Comparison of ENCODE assay signal across 9 cellular contexts in genomic region chr2:216371756-216372702, GRCh38. TPM values are rescaled to one million over a fixed set of nuclear protein-coding genes. Genes with fewer than 3 reads are reported as not detected.
A peak's percentile ranks its signal among the peaks of the same experiment; 100 is the strongest.
DNase-seq lines count a peak whose midpoint lies in the region; ATAC-seq, FAIRE-seq and TF ChIP-seq lines count a peak whose summit lies in the region.
"Had no signal": no experiment of that assay in that cellular context is flagged by ENCODE, and none has a peak within 500 bp of the region (broad histone marks: within the 10 kb centered on the region; RNA-seq: fewer than 3 reads in every experiment).

Gene MARCHF4 (minus strand): TSS chr2:216372483. CDS start chr2:216370260, 2,223 bp downstream.

- H3K27ac ChIP-seq in cingulate gyrus (ENCODE audit: low read depth, low read length) (peak within 1 kb of the TSS; percentile 29), kidney (ENCODE audit: low read depth in 2 of 2, low read length in 2 of 2) (no peak within 1 kb of the TSS)

- H3K4me1 ChIP-seq in kidney (ENCODE audit: control insufficient read depth in 1 of 2, insufficient read depth in 1 of 2, low read depth in 1 of 2, low read length in 2 of 2) = peaks cover 0 to 3% of the 10 kb centered on the region in 2 donors

- H3K9me3 ChIP-seq in kidney (ENCODE audit: control insufficient read depth in 1 of 2, low read length in 2 of 2) = peaks cover 0 to 2% of the 10 kb centered on the region in 2 donors

- no peak within 1 kb of the TSS for H3K9ac ChIP-seq in kidney (ENCODE audit: low read length in 2 of 2)

- no peak for FAIRE-seq in GM12891 (lab: Jason Lieb, UNC)
- FAIRE-seq in kidney (lab: Jason Lieb, UNC) = no peak
- FAIRE-seq: colon had no signal

- no peak for ATAC-seq in GM21529 (IDR thresholded peaks at IDR 0.05; ENCODE audit: unreplicated experiment)
- ATAC-seq in GM18861 (IDR thresholded peaks at IDR 0.05; ENCODE audit: unreplicated experiment) = no peak

- TF ChIP-seq CTCF in kidney (IDR thresholded peaks at IDR 0.05; ENCODE audit: borderline replicate concordance, extremely low read depth, insufficient read depth) = no peak

- intact Hi-C loops in kidney (cut with DNase I) = no loop called here

- DNase-seq in GM12891 (ENCODE audit: insufficient read length, low spot score) (peak; percentile 48), NCI-H2107 treated with DMSO at 0.1 percent for 48 hours (lab: John Stamatoyannopoulos, UW; ENCODE audit: unreplicated experiment) (peak; percentile 45), kidney (peak; percentile 92)
- DNase-seq in activated CD4-positive, alpha-beta T cell treated with anti-CD3 and anti-CD28 coated beads, Interleukin-2, amount 50 U/mL, for 1 hour = peak; percentile 65
- peak; percentile 23 to 62 for DNase-seq in stimulated activated CD4-positive, alpha-beta T cell treated with anti-CD3 and anti-CD28 coated beads, Interleukin-15, amount 100 ng/mL, for 1 hour (ENCODE audit: low read depth in 1 of 2, low spot score in 1 of 2)

- TF ChIP-seq POLR2A in GM12891 (IDR thresholded peaks at IDR 0.05; ENCODE audit: low read depth, low read length) = no peak

- H3K36me3 ChIP-seq in kidney (ENCODE audit: control insufficient read depth in 1 of 2, insufficient read depth in 2 of 2, low read length in 2 of 2) = no peaks in the 10 kb centered on the region

- peak within 1 kb of the TSS; percentile 13 to 19 for H3K4me3 ChIP-seq in kidney (ENCODE audit: low read length in 2 of 2)

TF ChIP-seq in GM12891, 5 proteins besides CTCF, POLR2A, EP300 and RAD21:
- TF ChIP-seq POLR2AphosphoS5 (IDR thresholded peaks at IDR 0.05; ENCODE audit: low read depth, low read length) = no peak
- TF ChIP-seq PAX5 (IDR thresholded peaks at IDR 0.05; ENCODE audit: insufficient read depth, low read length, severe bottlenecking) = no peak
- TF ChIP-seq TAF1 (IDR thresholded peaks at IDR 0.05; ENCODE audit: low read depth, low read length) = no peak
- no peak for TF ChIP-seq SPI1 (IDR thresholded peaks at IDR 0.05; ENCODE audit: low read depth, low read length)
- TF ChIP-seq POU2F2 (IDR thresholded peaks at IDR 0.05; ENCODE audit: low read depth, low read length) = no peak
TF ChIP-seq in GM12891: peak in this region for 0.

RNA-seq across cellular contexts. Expression of gene MARCHF4, which starts in this region (rescaled TPM):
- polyA plus RNA-seq in GM12891 (2012; ENCODE audit: low read depth, missing spikeins) = not detected
- not detected for total RNA-seq in kidney
- 0.09 TPM for polyA plus RNA-seq in kidney (ENCODE audit: insufficient read depth, low read depth, low replicate concordance)

Comparison
In these comparisons a context has a peak if more than half of its experiments do, and no peak if none do; other contexts are left out.
1. Peak in DNase-seq and H3K4me3 ChIP-seq in kidney; RNA of the gene not detected or under 1 TPM.